ENCODE assay signal across 30 cellular contexts in genomic region chr17:57774872-57775271, GRCh38. TPM values are rescaled to one million over a fixed set of nuclear protein-coding genes. Genes with fewer than 3 reads are reported as not detected.
"Had no signal": no experiment of that assay in that cellular context is flagged by ENCODE, and none has a peak within 500 bp of the region (broad histone marks: within the 10 kb centered on the region; RNA-seq: fewer than 3 reads in every experiment).

No MANE protein-coding gene starts in this region.

- H3K4me3 Mint-ChIP-seq: activated B cell treated with CpG ODN at 0.5 μM for 24 hours; activated CD4-positive, alpha-beta T cell treated with anti-CD3 and anti-CD28 coated beads, Interleukin-2, amount 10 ng/mL, durations not matched to agents 24 days and 14 days; activated naive CD8-positive, alpha-beta T cell treated with anti-CD3 and anti-CD28 coated beads, Interleukin-2, amount 10 ng/mL, durations not matched to agents 7 days and 5 days; activated T-helper 17 cell treated with anti-CD3 and anti-CD28 coated beads, Interleukin-2, amount 50 U/mL, for 72 hours had no signal

- H3K36me3 ChIP-seq: adrenal gland, MG63, Peyer's patch, SJCRH30 had no signal

- FAIRE-seq: colon had no signal

- H3K4me2 ChIP-seq: SK-N-SH had no signal

- H3K27me3 ChIP-seq: adrenal gland, Peyer's patch, SJCRH30 had no signal

- H3K4me3 ChIP-seq: adrenal gland, MG63, Peyer's patch, SJCRH30 had no signal

- H3K9ac ChIP-seq: SK-N-SH had no signal

- H3K4me1 Mint-ChIP-seq: activated B cell treated with CpG ODN at 0.5 μM for 24 hours; activated CD4-positive, alpha-beta T cell treated with anti-CD3 and anti-CD28 coated beads, Interleukin-2, amount 10 ng/mL, durations not matched to agents 24 days and 14 days; activated naive CD8-positive, alpha-beta T cell treated with anti-CD3 and anti-CD28 coated beads, Interleukin-2, amount 10 ng/mL, durations not matched to agents 7 days and 5 days; activated T-helper 17 cell treated with anti-CD3 and anti-CD28 coated beads, Interleukin-2, amount 50 U/mL, for 72 hours had no signal

- H3K27ac Mint-ChIP-seq: activated B cell treated with CpG ODN at 0.5 μM for 24 hours; activated CD4-positive, alpha-beta T cell treated with anti-CD3 and anti-CD28 coated beads, Interleukin-2, amount 10 ng/mL, durations not matched to agents 24 days and 14 days; activated naive CD8-positive, alpha-beta T cell treated with anti-CD3 and anti-CD28 coated beads, Interleukin-2, amount 10 ng/mL, durations not matched to agents 7 days and 5 days; activated T-helper 17 cell treated with anti-CD3 and anti-CD28 coated beads, Interleukin-2, amount 50 U/mL, for 72 hours had no signal

- H3K9me3 ChIP-seq: adrenal gland, MG63, Peyer's patch, SJCRH30, SK-N-SH had no signal

- H3K36me3 Mint-ChIP-seq: activated naive CD8-positive, alpha-beta T cell treated with anti-CD3 and anti-CD28 coated beads, Interleukin-2, amount 10 ng/mL, durations not matched to agents 7 days and 5 days had no signal

- DNase-seq: activated B cell treated with CpG ODN at 0.5 μM for 24 hours; activated CD4-positive, alpha-beta T cell treated with anti-CD3 and anti-CD28 coated beads for 1 hour; activated CD4-positive, alpha-beta T cell treated with anti-CD3 and anti-CD28 coated beads, Interleukin-2, amount 10 ng/mL, durations not matched to agents 24 days and 14 days; activated CD4-positive, alpha-beta T cell treated with anti-CD3 and anti-CD28 coated beads, Interleukin-2, amount 50 U/mL, for 48 hours; activated naive CD4-positive, alpha-beta T cell treated with anti-CD3 and anti-CD28 coated beads, Interleukin-2, amount 50 U/mL, for 16 hours; activated naive CD8-positive, alpha-beta T cell treated with anti-CD3 and anti-CD28 coated beads, Interleukin-2, amount 10 ng/mL, durations not matched to agents 7 days and 5 days; activated T-cell treated with anti-CD3 and anti-CD28 coated beads for 4 hours; activated T-cell treated with anti-CD3 and anti-CD28 coated beads, Interleukin-2, amount 50 U/mL, for 48 hours; adrenal gland; anterior cingulate cortex; cerebellar nuclear complex; MG63; MV-4-11; NCI-H1105; NCI-H1436; NCI-H1694 treated with DMSO at 0.1 percent for 48 hours; NCI-H2029 treated with DMSO at 0.1 percent for 48 hours; NCI-H510A treated with DMSO at 0.1 percent for 48 hours; NCI-H69; NK-92 treated with Interleukin-12 subunit alpha and Interleukin-12 subunit beta, amount 100 ng/mL, for 24 hours; Peyer's patch; Right ventricle myocardium superior; SJCRH30; SK-N-SH; T-helper 1 cell had no signal

- H3K4me1 ChIP-seq: adrenal gland, Peyer's patch, SJCRH30 had no signal

- ATAC-seq: activated T-helper 17 cell treated with anti-CD3 and anti-CD28 coated beads, Interleukin-2, amount 50 U/mL, for 72 hours had no signal

- H3K27ac ChIP-seq: adrenal gland, Peyer's patch, RWPE1, SJCRH30 had no signal

- H3K9me3 Mint-ChIP-seq: activated B cell treated with CpG ODN at 0.5 μM for 24 hours; activated CD4-positive, alpha-beta T cell treated with anti-CD3 and anti-CD28 coated beads, Interleukin-2, amount 10 ng/mL, durations not matched to agents 24 days and 14 days; activated naive CD8-positive, alpha-beta T cell treated with anti-CD3 and anti-CD28 coated beads, Interleukin-2, amount 10 ng/mL, durations not matched to agents 7 days and 5 days; activated T-helper 17 cell treated with anti-CD3 and anti-CD28 coated beads, Interleukin-2, amount 50 U/mL, for 72 hours had no signal

RNA-seq across cellular contexts. Expression of gene CCDC182, which starts 29.8 kb away (rescaled TPM):
- total RNA-seq: activated B cell treated with CpG ODN at 0.5 μM for 24 hours; activated CD4-positive, alpha-beta T cell treated with anti-CD3 and anti-CD28 coated beads, Interleukin-2, amount 10 ng/mL, durations not matched to agents 24 days and 14 days; activated naive CD8-positive, alpha-beta T cell treated with anti-CD3 and anti-CD28 coated beads, Interleukin-2, amount 10 ng/mL, durations not matched to agents 7 days and 5 days; activated T-helper 17 cell treated with anti-CD3 and anti-CD28 coated beads, Interleukin-2, amount 50 U/mL, for 72 hours; adrenal gland; cardiac septum; Peyer's patch; Right ventricle myocardium superior; SJCRH30; T-helper 2 cell treated with Interferon-gamma antibody and Interleukin-4, amounts not matched to agents 100 ng/mL and 5 ng/mL, for 36 hours had no signal
- polyA plus RNA-seq: adrenal gland, SK-N-SH had no signal
